Comparison of ENCODE assay signal across 23 cellular contexts in the genomic region with DNA sequence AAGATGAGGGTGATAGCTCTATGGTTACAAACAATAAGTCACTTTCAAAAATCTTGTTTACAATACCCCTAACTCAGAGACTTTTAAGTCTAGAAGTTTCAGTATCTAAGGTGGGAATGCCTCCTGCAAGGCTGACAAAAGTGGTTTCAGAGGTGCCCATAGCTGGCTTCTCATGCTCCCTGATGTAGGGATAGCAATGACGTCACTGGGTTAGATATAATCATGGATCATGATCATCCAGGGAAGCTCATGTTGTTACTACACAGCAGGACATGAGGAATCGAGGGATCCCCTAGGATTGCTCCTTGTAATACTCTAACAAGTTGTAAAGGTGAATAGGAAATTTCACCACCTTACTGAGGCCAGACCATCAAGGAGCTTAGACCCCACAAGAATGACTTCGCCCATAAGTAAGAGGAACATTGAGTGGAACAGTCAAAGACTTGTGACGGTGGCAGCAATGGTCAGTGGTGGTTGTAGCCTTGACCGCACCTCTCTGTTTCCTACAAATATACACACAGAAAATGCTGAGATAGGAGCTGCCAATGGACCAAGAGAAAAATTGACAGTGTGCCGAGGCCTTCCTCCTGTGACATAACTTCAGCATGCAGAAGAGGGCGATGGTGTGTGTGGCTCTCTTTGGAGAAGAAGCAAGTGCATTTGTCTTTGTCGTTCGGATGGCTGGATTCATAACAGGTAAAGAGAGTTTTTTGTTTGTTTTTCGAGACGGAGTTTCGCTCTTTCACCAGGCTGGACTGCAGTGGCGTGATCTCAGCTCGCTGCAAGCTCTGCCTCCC.
"Had no signal": no experiment of that assay in that cellular context is flagged by ENCODE, and none has a peak within 500 bp of the region (broad histone marks: within the 10 kb centered on the region; RNA-seq: fewer than 3 reads in every experiment).

No MANE protein-coding gene starts in this region.

- H3K36me3 ChIP-seq: neural progenitor cell, prostate gland, right atrium auricular region, suprapubic skin, vagina had no signal

- H3K4me3 Mint-ChIP-seq: activated CD4-positive, alpha-beta T cell treated with anti-CD3 and anti-CD28 coated beads, Interleukin-2, amount 10 ng/mL, durations not matched to agents 7 days and 5 days; activated CD8-positive, alpha-beta T cell treated with anti-CD3 and anti-CD28 coated beads, Interleukin-2, amount 10 ng/mL, durations not matched to agents 7 days and 5 days; activated T-cell treated with anti-CD3 and anti-CD28 coated beads, Interleukin-2, amount 50 U/mL, for 4 hours; dendritic cell treated with granulocyte-macrophage colony-stimulating factor and Interleukin-4, amounts not matched to agents 40 ng/mL and 50 ng/mL, for 4 days; naive B cell; neural progenitor cell; stimulated activated naive CD8-positive, alpha-beta T cell treated with anti-CD3 and anti-CD28 coated beads, Interleukin-15, Interleukin-2, amounts not matched to agents 100 ng/mL and 50 ng/mL, for 24 hours had no signal

- DNase-seq: activated CD4-positive, alpha-beta T cell treated with anti-CD3 and anti-CD28 coated beads, Interleukin-2, amount 10 ng/mL, durations not matched to agents 7 days and 5 days; activated CD8-positive, alpha-beta T cell treated with anti-CD3 and anti-CD28 coated beads, Interleukin-2, amount 10 ng/mL, durations not matched to agents 7 days and 5 days; activated effector memory CD4-positive, alpha-beta T cell treated with Interleukin-2 at 50 U/mL for 16 hours; activated naive CD4-positive, alpha-beta T cell treated with anti-CD3 and anti-CD28 coated beads, Interleukin-2, amount 50 U/mL, for 16 hours; activated T-cell treated with anti-CD3 and anti-CD28 coated beads, Interleukin-2, amount 50 U/mL, for 4 hours; aorta; cerebellar nuclear complex; effector memory CD4-positive, alpha-beta T cell; foreskin fibroblast; mesenchymal stem cell; mucosa of descending colon; naive B cell; stimulated activated CD4-positive, alpha-beta T cell treated with anti-CD3 and anti-CD28 coated beads, Interleukin-2, amount 100 ng/mL, for 24 hours had no signal

- H3K4me2 ChIP-seq: hepatocyte, neural progenitor cell had no signal

- H3K36me3 Mint-ChIP-seq: neural progenitor cell had no signal

- H3K27ac ChIP-seq: epithelial cell of prostate, hepatocyte, neural progenitor cell, prostate gland, right atrium auricular region, suprapubic skin, vagina had no signal

- H3K4me1 ChIP-seq: prostate gland, right atrium auricular region, vagina had no signal

- H3K27ac Mint-ChIP-seq: activated CD4-positive, alpha-beta T cell treated with anti-CD3 and anti-CD28 coated beads, Interleukin-2, amount 10 ng/mL, durations not matched to agents 7 days and 5 days; activated CD8-positive, alpha-beta T cell treated with anti-CD3 and anti-CD28 coated beads, Interleukin-2, amount 10 ng/mL, durations not matched to agents 7 days and 5 days; dendritic cell treated with granulocyte-macrophage colony-stimulating factor and Interleukin-4, amounts not matched to agents 40 ng/mL and 50 ng/mL, for 4 days; neural progenitor cell; stimulated activated naive CD8-positive, alpha-beta T cell treated with anti-CD3 and anti-CD28 coated beads, Interleukin-15, Interleukin-2, amounts not matched to agents 100 ng/mL and 50 ng/mL, for 24 hours had no signal

- H3K27me3 Mint-ChIP-seq: dendritic cell treated with granulocyte-macrophage colony-stimulating factor and Interleukin-4, amounts not matched to agents 40 ng/mL and 50 ng/mL, for 4 days; stimulated activated naive CD8-positive, alpha-beta T cell treated with anti-CD3 and anti-CD28 coated beads, Interleukin-15, Interleukin-2, amounts not matched to agents 100 ng/mL and 50 ng/mL, for 24 hours had no signal

- ATAC-seq: activated CD4-positive, CD25-positive, alpha-beta regulatory T cell treated with anti-CD3 and anti-CD28 coated beads, Interleukin-2, amount 50 U/mL, for 24 hours; activated CD8-positive, alpha-beta T cell treated with anti-CD3 and anti-CD28 coated beads, Interleukin-2, amount 10 ng/mL, durations not matched to agents 7 days and 5 days; activated T-cell treated with anti-CD3 and anti-CD28 coated beads, Interleukin-2, amount 50 U/mL, for 4 hours; mucosa of descending colon had no signal

- H2AFZ ChIP-seq: hepatocyte, neural progenitor cell had no signal

- H3K27me3 ChIP-seq: hepatocyte, neural progenitor cell, right atrium auricular region, suprapubic skin, vagina had no signal

- H3K79me2 ChIP-seq: hepatocyte had no signal

- H3K9ac ChIP-seq: neural progenitor cell had no signal

- H3K4me3 ChIP-seq: hepatocyte, mucosa of descending colon, neural progenitor cell, prostate gland, right atrium auricular region, suprapubic skin, vagina had no signal

- H3K9me3 Mint-ChIP-seq: activated CD4-positive, alpha-beta T cell treated with anti-CD3 and anti-CD28 coated beads, Interleukin-2, amount 10 ng/mL, durations not matched to agents 7 days and 5 days; activated T-cell treated with anti-CD3 and anti-CD28 coated beads, Interleukin-2, amount 50 U/mL, for 4 hours; dendritic cell treated with granulocyte-macrophage colony-stimulating factor and Interleukin-4, amounts not matched to agents 40 ng/mL and 50 ng/mL, for 4 days; naive B cell; neural progenitor cell; stimulated activated naive CD8-positive, alpha-beta T cell treated with anti-CD3 and anti-CD28 coated beads, Interleukin-15, Interleukin-2, amounts not matched to agents 100 ng/mL and 50 ng/mL, for 24 hours had no signal

- H3K9me3 ChIP-seq: mucosa of descending colon, prostate gland, right atrium auricular region, suprapubic skin, vagina had no signal

- H3K4me1 Mint-ChIP-seq: activated CD4-positive, alpha-beta T cell treated with anti-CD3 and anti-CD28 coated beads, Interleukin-2, amount 10 ng/mL, durations not matched to agents 7 days and 5 days; naive B cell had no signal
